17 cellular contexts compared by ENCODE assay signal in genomic region chrX:88397551-88397950, GRCh38.
DNase-seq lines count a peak whose midpoint lies in the region; TF ChIP-seq lines count a peak whose summit lies in the region.
"Had no signal": no experiment of that assay in that cellular context is flagged by ENCODE, and none has a peak within 500 bp of the region (broad histone marks: within the 10 kb centered on the region; RNA-seq: fewer than 3 reads in every experiment).

No MANE protein-coding gene starts in this region.

- no peaks in the 10 kb centered on the region for H3K9me3 Mint-ChIP-seq in nephron
- H3K9me3 Mint-ChIP-seq: GM23338 had no signal

- peak; percentile 13 to 31 (median 28) for TF ChIP-seq CTCF in nephron (IDR thresholded peaks at IDR 0.05; ENCODE audit: unreplicated experiment in 3 of 3)

- no peak overlapping the region for H3K27ac Mint-ChIP-seq in nephron
- H3K27ac Mint-ChIP-seq: GM23338, T-helper 17 cell had no signal

- DNase-seq in ACHN, result peak; percentile 1
- DNase-seq in HEK293T (ENCODE audit: extremely low spot score), result no peak
- DNase-seq in SK-MEL-5 (ENCODE audit: low read depth, low spot score), result peak; percentile 2
- no peak for DNase-seq in HCEC 1CT
- no peak for DNase-seq in H7
- DNase-seq in activated T-cell treated with anti-CD3 and anti-CD28 coated beads, Interleukin-2, amount 50 U/mL, for 1 hour, result no peak
- no peak for DNase-seq in SHP77 (lab: John Stamatoyannopoulos, UW)
- DNase-seq: C1 segment of cervical spinal cord; MV-4-11; NCI-H1436; NCI-H2029 treated with DMSO at 0.1 percent for 48 hours; NCI-H524; NK-92 treated with Interleukin-12 subunit alpha and Interleukin-12 subunit beta, amount 100 ng/mL, for 24 hours; T-helper 17 cell had no signal

- no peaks in the 10 kb centered on the region for H3K36me3 ChIP-seq in H7 (replicated peaks; ENCODE audit: control insufficient read depth, insufficient read depth, low read length)

- H3K4me3 ChIP-seq in H7 (ENCODE audit: insufficient read depth, low read depth, low read length), result no peak overlapping the region
- H3K4me3 ChIP-seq: GM12878, GM23338 had no signal

- no peaks in the 10 kb centered on the region for H3K36me3 Mint-ChIP-seq in nephron (ENCODE audit: low read depth)

- CTCF ChIA-PET in HEK293T (lab: Yijun Ruan, JAX), result no interaction called here

- in situ Hi-C loops in ACHN (cut with HindIII; ENCODE audit: low pct_ligation_motif_present, low pct_unique_long_range_greater_than_20kb, low sequenced_read_pairs), result no loop called here
- in situ Hi-C loops in SK-MEL-5 (cut with HindIII; ENCODE audit: low pct_unique_long_range_greater_than_20kb, low sequenced_read_pairs), result no loop called here

- POLR2A ChIA-PET in HEK293T (lab: Yijun Ruan, JAX), result no interaction called here

- no peaks in the 10 kb centered on the region for H3K27me3 Mint-ChIP-seq in nephron (ENCODE audit: low read depth)
- H3K27me3 Mint-ChIP-seq: T-helper 17 cell had no signal

- no peak overlapping the region for H3K4me3 Mint-ChIP-seq in nephron
- H3K4me3 Mint-ChIP-seq: GM23338, T-helper 17 cell had no signal

- no peaks in the 10 kb centered on the region for H3K4me1 Mint-ChIP-seq in nephron
- H3K4me1 Mint-ChIP-seq: T-helper 17 cell had no signal

- no peaks in the 10 kb centered on the region for H3K27me3 ChIP-seq in H7 (ENCODE audit: control insufficient read depth, insufficient read depth, low read length)

TF ChIP-seq in HEK293T, 16 proteins besides CTCF, POLR2A, EP300 and RAD21:
- TF ChIP-seq FOXK2 (IDR thresholded peaks at IDR 0.05) (0 out of 2 replicates have a peak, but pooled peaks have one; percentile 26), NFRKB (IDR thresholded peaks at IDR 0.05) (no peak), L3MBTL2 (conservative IDR thresholded peaks at IDR 0.05) (no peak)

Comparison
In these comparisons a context has a peak if more than half of its experiments do, and no peak if none do; other contexts are left out.
1. DNase-seq: peak in ACHN (single experiment) and SK-MEL-5 (single experiment); none in HEK293T (single experiment), HCEC 1CT (single experiment), H7 (single experiment), activated T-cell treated with anti-CD3 and anti-CD28 coated beads, Interleukin-2, amount 50 U/mL, for 1 hour (single experiment) and SHP77 (0 of 2).